Comparison of ENCODE assay signal across 27 cellular contexts in genomic region chr10:49289480-49289879, GRCh38. TPM values are rescaled to one million over a fixed set of nuclear protein-coding genes. Genes with fewer than 3 reads are reported as not detected.
"Had no signal": no experiment of that assay in that cellular context is flagged by ENCODE, and none has a peak within 500 bp of the region (broad histone marks: within the 10 kb centered on the region; RNA-seq: fewer than 3 reads in every experiment).

No MANE protein-coding gene starts in this region.

- H3K4me1 ChIP-seq: breast epithelium had no signal

- H3K27me3 Mint-ChIP-seq: activated naive CD4-positive, alpha-beta T cell treated with anti-CD3 and anti-CD28 coated beads, Interleukin-2, amount 50 U/mL, for 24 hours; activated T-cell treated with anti-CD3 and anti-CD28 coated beads, Interleukin-2, amount 50 U/mL, for 24 hours had no signal

- ATAC-seq: activated CD8-positive, alpha-beta memory T cell treated with anti-CD3 and anti-CD28 coated beads, Interleukin-2, amount 10 ng/mL, durations not matched to agents 7 days and 5 days; PC-3; T-cell had no signal

- H3K4me3 Mint-ChIP-seq: activated B cell treated with CpG ODN at 0.5 μM for 24 hours; activated CD4-positive, alpha-beta T cell treated with anti-CD3 and anti-CD28 coated beads, Interleukin-2, amount 10 ng/mL, durations not matched to agents 24 days and 14 days; activated CD8-positive, alpha-beta memory T cell treated with anti-CD3 and anti-CD28 coated beads, Interleukin-2, amount 10 ng/mL, durations not matched to agents 7 days and 5 days; activated naive CD4-positive, alpha-beta T cell treated with anti-CD3 and anti-CD28 coated beads, Interleukin-2, amount 50 U/mL, for 24 hours; activated T-cell treated with anti-CD3 and anti-CD28 coated beads, Interleukin-2, amount 50 U/mL, for 24 hours; activated T-helper 1 cell treated with anti-CD3 and anti-CD28 coated beads, Interleukin-12 subunit alpha, Interleukin-12 subunit beta, Interleukin-2, Interleukin-4 antibody, amounts not matched to agents 30 ng/mL and 10 ng/mL and 1 ng/mL, durations not matched to agents 14 hours and 24 hours and 36 hours; T-cell had no signal

- H3K4me3 ChIP-seq: breast epithelium had no signal

- H3K9me3 Mint-ChIP-seq: activated B cell treated with CpG ODN at 0.5 μM for 24 hours; activated CD4-positive, alpha-beta T cell treated with anti-CD3 and anti-CD28 coated beads, Interleukin-2, amount 10 ng/mL, durations not matched to agents 24 days and 14 days; activated naive CD4-positive, alpha-beta T cell treated with anti-CD3 and anti-CD28 coated beads, Interleukin-2, amount 50 U/mL, for 24 hours; activated T-cell treated with anti-CD3 and anti-CD28 coated beads, Interleukin-2, amount 50 U/mL, for 24 hours; activated T-helper 1 cell treated with anti-CD3 and anti-CD28 coated beads, Interleukin-12 subunit alpha, Interleukin-12 subunit beta, Interleukin-2, Interleukin-4 antibody, amounts not matched to agents 30 ng/mL and 10 ng/mL and 1 ng/mL, durations not matched to agents 14 hours and 24 hours and 36 hours; T-cell had no signal

- DNase-seq: activated B cell treated with CpG ODN at 0.5 μM for 24 hours; activated CD4-positive, alpha-beta T cell treated with anti-CD3 and anti-CD28 coated beads for 1 hour; activated CD4-positive, alpha-beta T cell treated with anti-CD3 and anti-CD28 coated beads, Interleukin-2, amount 10 ng/mL, durations not matched to agents 24 days and 14 days; activated CD4-positive, alpha-beta T cell treated with anti-CD3 and anti-CD28 coated beads, Interleukin-2, amount 50 U/mL, for 48 hours; activated CD8-positive, alpha-beta memory T cell treated with anti-CD3 and anti-CD28 coated beads, Interleukin-2, amount 10 ng/mL, durations not matched to agents 7 days and 5 days; activated effector memory CD4-positive, alpha-beta T cell treated with Interleukin-2 at 50 U/mL for 16 hours; activated naive CD4-positive, alpha-beta T cell; activated T-cell treated with anti-CD3 and anti-CD28 coated beads, Interleukin-2, amount 50 U/mL, for 24 hours; aorta; KG1; NCI-H1048; NCI-H146; NCI-H187 treated with DMSO at 0.1 percent for 48 hours; NCI-H2081 treated with DMSO at 0.1 percent for 48 hours; NCI-H446; NCI-H524; PC-3; SHP77 treated with DMSO at 0.1 percent for 48 hours; T-cell; T-helper 2 cell; T1000 had no signal

- H3K36me3 Mint-ChIP-seq: activated CD8-positive, alpha-beta memory T cell treated with anti-CD3 and anti-CD28 coated beads, Interleukin-2, amount 10 ng/mL, durations not matched to agents 7 days and 5 days; activated naive CD4-positive, alpha-beta T cell treated with anti-CD3 and anti-CD28 coated beads, Interleukin-2, amount 50 U/mL, for 24 hours; T-cell had no signal

- H3K9me3 ChIP-seq: breast epithelium had no signal

- H3K27me3 ChIP-seq: breast epithelium had no signal

- H3K4me1 Mint-ChIP-seq: activated B cell treated with CpG ODN at 0.5 μM for 24 hours; activated naive CD4-positive, alpha-beta T cell treated with anti-CD3 and anti-CD28 coated beads, Interleukin-2, amount 50 U/mL, for 24 hours; T-cell had no signal

- H3K27ac ChIP-seq: breast epithelium had no signal

- H3K27ac Mint-ChIP-seq: activated B cell treated with CpG ODN at 0.5 μM for 24 hours; activated CD4-positive, alpha-beta T cell treated with anti-CD3 and anti-CD28 coated beads, Interleukin-2, amount 10 ng/mL, durations not matched to agents 24 days and 14 days; activated CD8-positive, alpha-beta memory T cell treated with anti-CD3 and anti-CD28 coated beads, Interleukin-2, amount 10 ng/mL, durations not matched to agents 7 days and 5 days; activated naive CD4-positive, alpha-beta T cell treated with anti-CD3 and anti-CD28 coated beads, Interleukin-2, amount 50 U/mL, for 24 hours; activated T-cell treated with anti-CD3 and anti-CD28 coated beads, Interleukin-2, amount 50 U/mL, for 24 hours; activated T-helper 1 cell treated with anti-CD3 and anti-CD28 coated beads, Interleukin-12 subunit alpha, Interleukin-12 subunit beta, Interleukin-2, Interleukin-4 antibody, amounts not matched to agents 30 ng/mL and 10 ng/mL and 1 ng/mL, durations not matched to agents 14 hours and 24 hours and 36 hours; T-cell had no signal

- H3K36me3 ChIP-seq: breast epithelium had no signal

RNA-seq across cellular contexts. Expression of gene C10orf71, which starts 9.5 kb away (rescaled TPM):
- total RNA-seq: activated B cell treated with CpG ODN at 0.5 μM for 24 hours; activated CD4-positive, alpha-beta T cell treated with anti-CD3 and anti-CD28 coated beads, Interleukin-2, amount 10 ng/mL, durations not matched to agents 24 days and 14 days; activated CD8-positive, alpha-beta memory T cell treated with anti-CD3 and anti-CD28 coated beads, Interleukin-2, amount 10 ng/mL, durations not matched to agents 7 days and 5 days; activated T-helper 1 cell treated with anti-CD3 and anti-CD28 coated beads, Interleukin-12 subunit alpha, Interleukin-12 subunit beta, Interleukin-2, Interleukin-4 antibody, amounts not matched to agents 30 ng/mL and 10 ng/mL and 1 ng/mL, durations not matched to agents 14 hours and 24 hours and 36 hours; breast epithelium; LHCN-M2; M059J; PC-3; SK-MEL-5; T-cell had no signal
